In genomic region chr5:91288117-91288516, GRCh38 we compare ENCODE assay signal across 12 cellular contexts.
A peak's percentile ranks its signal among the peaks of the same experiment; 100 is the strongest.
DNase-seq lines count a peak whose midpoint lies in the region; ATAC-seq, FAIRE-seq and TF ChIP-seq lines count a peak whose summit lies in the region.
"Had no signal": no experiment of that assay in that cellular context is flagged by ENCODE, and none has a peak within 500 bp of the region (broad histone marks: within the 10 kb centered on the region; RNA-seq: fewer than 3 reads in every experiment).

No MANE protein-coding gene starts in this region.

- H3K9me3 ChIP-seq in right atrium auricular region (no peaks in the 10 kb centered on the region), stomach (no peaks in the 10 kb centered on the region)

- peak overlapping the region; percentile 11 to 35 for H3K27ac ChIP-seq in right atrium auricular region
- H3K27ac ChIP-seq in stomach = peak overlapping the region in 4 of 5 donors; percentile 31 to 69 (median 56)
- no peak overlapping the region for H3K27ac ChIP-seq in foreskin keratinocyte

- no peak for ATAC-seq in foreskin keratinocyte

- H3K36me3 ChIP-seq in right atrium auricular region (no peaks in the 10 kb centered on the region), stomach (no peaks in the 10 kb centered on the region)

- H3K4me1 ChIP-seq in right atrium auricular region = peaks cover 0 to 8% of the 10 kb centered on the region in 2 donors
- peaks cover 0 to 17% (median 5%) of the 10 kb centered on the region in 4 donors for H3K4me1 ChIP-seq in stomach
- peaks cover 12% of the 10 kb centered on the region for H3K4me1 ChIP-seq in foreskin keratinocyte

- intact Hi-C loops in stomach (cut with DNase I; ENCODE audit: low total_unique reads) = no loop called here

- 34 to 63% (median 51%) methylated on average over 1 of the region's 1 CpG for WGBS in stomach, 5 donors

- H3K27me3 ChIP-seq in right atrium auricular region (no peaks in the 10 kb centered on the region), stomach (no peaks in the 10 kb centered on the region), foreskin keratinocyte (no peaks in the 10 kb centered on the region)

- no peak for TF ChIP-seq POLR2A in stomach (IDR thresholded peaks at IDR 0.05)

- TF ChIP-seq CTCF in HFF-Myc (IDR thresholded peaks at IDR 0.05; ENCODE audit: low read depth, low read length, missing control alignments) (no peak), right atrium auricular region (IDR thresholded peaks at IDR 0.05) (no peak), stomach (IDR thresholded peaks at IDR 0.05) (no peak), foreskin keratinocyte (conservative IDR thresholded peaks at IDR 0.05) (no peak)

- H3K4me3 ChIP-seq in HFF-Myc (replicated peaks; ENCODE audit: low read depth, low read length) (no peak overlapping the region), right atrium auricular region (no peak overlapping the region), stomach (no peak overlapping the region)

- DNase-seq in HFF-Myc (ENCODE audit: extremely low read depth, low read depth) (peak; percentile 33), right atrium auricular region (ENCODE audit: low spot score) (no peak), stomach (no peak), NCI-H1436 (lab: John Stamatoyannopoulos, UW) (no peak), foreskin keratinocyte (no peak), NCI-H1092 treated with DMSO at 0.1 percent for 48 hours (lab: John Stamatoyannopoulos, UW) (no peak)
- DNase-seq in activated effector memory CD4-positive, alpha-beta T cell treated with anti-CD3 and anti-CD28 coated beads, Interleukin-2, amount 50 U/mL, for 16 hours = no peak
- DNase-seq: activated gamma-delta T cell treated with Interleukin-2 at 50 U/mL for 16 hours, NCI-H187 treated with DMSO at 0.1 percent for 48 hours, SHP77 treated with DMSO at 0.1 percent for 48 hours had no signal

- no peak for TF ChIP-seq EP300 in stomach (IDR thresholded peaks at IDR 0.05)

- FAIRE-seq in colon (lab: Jason Lieb, UNC) = peak; percentile 10
- FAIRE-seq: urothelium cell line had no signal
